ENCODE assay signal across 14 cellular contexts in genomic region chr1:31785020-31785946, GRCh38. TPM values are rescaled to one million over a fixed set of nuclear protein-coding genes. Genes with fewer than 3 reads are reported as not detected.
DNase-seq lines count a peak whose midpoint lies in the region; ATAC-seq and TF ChIP-seq lines count a peak whose summit lies in the region.
"Had no signal": no experiment of that assay in that cellular context is flagged by ENCODE, and none has a peak within 500 bp of the region (broad histone marks: within the 10 kb centered on the region; RNA-seq: fewer than 3 reads in every experiment).

No MANE protein-coding gene starts in this region.

- no peak for ATAC-seq in GM21381 (IDR thresholded peaks at IDR 0.05; ENCODE audit: unreplicated experiment)

- no peaks in the 10 kb centered on the region for H3K36me3 ChIP-seq in sigmoid colon

- H3K4me1 ChIP-seq in sigmoid colon: peaks cover 0 to 19% (median 4%) of the 10 kb centered on the region in 4 donors

- TF ChIP-seq CTCF in coronary artery (IDR thresholded peaks at IDR 0.05) (no peak), sigmoid colon (IDR thresholded peaks at IDR 0.05) (no peak)

- H3K27ac ChIP-seq in coronary artery: no peak overlapping the region
- no peak overlapping the region for H3K27ac ChIP-seq in sigmoid colon

- no peak for TF ChIP-seq EP300 in sigmoid colon (IDR thresholded peaks at IDR 0.05)

- no peak overlapping the region for H3K4me3 ChIP-seq in coronary artery
- no peak overlapping the region for H3K4me3 ChIP-seq in sigmoid colon

- no peak for TF ChIP-seq POLR2A in sigmoid colon (IDR thresholded peaks at IDR 0.05)

- H3K27me3 ChIP-seq in sigmoid colon: no peaks in the 10 kb centered on the region

- no peaks in the 10 kb centered on the region for H3K9me3 ChIP-seq in sigmoid colon

- intact Hi-C loops in sigmoid colon (cut with DNase I): loop anchor here (5.0 kb wide), 2 partner anchors 138 to 223 kb away; no protein-coding TSS in a partner anchor

- DNase-seq in NCI-H1417 (lab: John Stamatoyannopoulos, UW): peak in 2 of 3 experiments; percentile 28 to 41
- no peak for DNase-seq in NCI-H1417 treated with DMSO at 0.1 percent for 48 hours (lab: John Stamatoyannopoulos, UW)
- peak; percentile 33 for DNase-seq in NCI-H2107 treated with DMSO at 0.1 percent for 48 hours (lab: John Stamatoyannopoulos, UW; ENCODE audit: unreplicated experiment)
- peak; percentile 65 for DNase-seq in coronary artery (ENCODE audit: low spot score)
- peak; percentile 62 for DNase-seq in sigmoid colon
- DNase-seq in stimulated activated CD4-positive, alpha-beta T cell treated with anti-CD3 and anti-CD28 coated beads, Interleukin-4, amount 100 ng/mL, for 1 hour: no peak
- no peak for DNase-seq in kidney tubule cell (ENCODE audit: low spot score)
- DNase-seq: 8988T; activated CD4-positive, alpha-beta T cell treated with anti-CD3 and anti-CD28 coated beads, Interleukin-2, amount 50 U/mL, for 4 hours; activated naive CD4-positive, alpha-beta T cell treated with anti-CD3 and anti-CD28 coated beads, Interleukin-2, amount 10 ng/mL, durations not matched to agents 7 days and 5 days; DMS53 had no signal

- 69 to 70% methylated on average over 20 of the region's 20 CpGs for WGBS in sigmoid colon, 2 donors

RNA-seq across cellular contexts. Expression of gene ADGRB2, which starts 21.1 kb away (rescaled TPM):
- 1 to 10 TPM; 1.4 to 3.9 (median 1.5) TPM for total RNA-seq in sigmoid colon
- 1 to 10 TPM in 1 of 3 donors, not detected in 2; 1.3 TPM for polyA plus RNA-seq in sigmoid colon

RNA-seq across cellular contexts. Expression of gene SPOCD1, which starts 30.5 kb away (rescaled TPM):
- total RNA-seq in sigmoid colon: under 1 TPM in 2 of 4 donors, not detected in 2; 0.14 to 0.55 TPM
- polyA plus RNA-seq in sigmoid colon: under 1 TPM in 1 of 3 donors, not detected in 2; 0.70 TPM
- total RNA-seq: T-helper 1 cell treated with Interleukin-12 subunit alpha and Interleukin-12 subunit beta and Interleukin-4 antibody, amounts not matched to agents 30 ng/mL and 1 ng/mL, for 36 hours; temporal lobe had no signal

Comparison
In these comparisons a context has a peak if more than half of its experiments do, and no peak if none do; other contexts are left out.
1. DNase-seq: peak in NCI-H1417 (2 of 3), NCI-H2107 treated with DMSO at 0.1 percent for 48 hours (single experiment), coronary artery (single experiment) and sigmoid colon (single experiment); none in NCI-H1417 treated with DMSO at 0.1 percent for 48 hours (single experiment), stimulated activated CD4-positive, alpha-beta T cell treated with anti-CD3 and anti-CD28 coated beads, Interleukin-4, amount 100 ng/mL, for 1 hour (single experiment) and kidney tubule cell (single experiment).